19 cellular contexts compared by ENCODE assay signal in the genomic region with DNA sequence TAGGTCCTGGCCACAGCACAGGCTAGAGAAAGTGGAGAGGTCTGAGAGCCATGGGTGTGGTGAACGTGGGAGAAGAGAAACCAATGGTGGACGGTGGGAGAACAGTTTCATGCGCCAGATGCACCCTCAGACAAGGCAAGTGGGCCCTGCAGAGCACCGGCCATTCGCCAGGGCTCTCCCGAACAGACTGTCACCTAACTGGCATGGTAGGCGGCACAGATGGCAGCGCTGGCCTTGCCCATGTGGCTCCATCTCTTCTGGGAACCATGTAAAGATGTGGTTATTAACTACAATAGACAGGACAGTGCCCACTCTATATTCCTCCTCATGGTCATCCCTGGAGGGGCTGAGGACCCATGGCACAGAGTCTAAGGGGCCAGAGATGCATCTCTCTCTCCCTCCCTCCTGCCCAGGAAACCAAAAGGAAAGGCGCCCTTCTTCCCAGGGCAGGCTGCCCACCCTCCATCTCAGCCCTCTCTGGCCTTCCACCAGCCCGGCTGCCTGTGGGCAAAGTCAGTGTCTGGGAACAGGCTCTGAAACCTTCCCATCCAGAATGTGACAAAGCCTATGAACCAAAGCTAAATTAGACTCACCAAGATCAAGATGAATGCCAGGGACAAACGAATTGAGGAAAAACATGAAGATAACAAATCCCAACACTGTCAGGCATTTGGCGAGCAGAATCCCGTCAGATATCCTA.
"Had no signal": no experiment of that assay in that cellular context is flagged by ENCODE, and none has a peak within 500 bp of the region (broad histone marks: within the 10 kb centered on the region; RNA-seq: fewer than 3 reads in every experiment).

No MANE protein-coding gene starts in this region.

- H3K27ac ChIP-seq: RWPE1 had no signal

- H3K9me3 ChIP-seq: MG63, SK-N-SH had no signal

- H3K36me3 ChIP-seq: MG63 had no signal

- H3K27me3 ChIP-seq: MG63 had no signal

- DNase-seq: IMR-90, Karpas-422, KG1, MG63, NCI-H1092, NCI-H1105 treated with DMSO at 0.1 percent for 48 hours, NCI-H1417 treated with DMSO at 0.1 percent for 48 hours, NCI-H146, NCI-H1694 treated with DMSO at 0.1 percent for 48 hours, NCI-H2029, NCI-H2081 treated with DMSO at 0.1 percent for 48 hours, NCI-H2227 treated with DMSO at 0.1 percent for 48 hours, NCI-H524, NCI-H526 treated with DMSO at 0.1 percent for 48 hours, NCI-H748 treated with DMSO at 0.1 percent for 48 hours, PC-3, SHP77, SK-N-SH had no signal

- H3K9ac ChIP-seq: SK-N-SH had no signal

- H3K4me3 ChIP-seq: MG63 had no signal
